In genomic region chr17:78232774-78233173, GRCh38 we compare ENCODE assay signal across 1 cellular context.
TF ChIP-seq lines count a peak whose summit lies in the region.

No MANE protein-coding gene starts in this region.

TF ChIP-seq in H1, 55 proteins besides CTCF, POLR2A, EP300 and RAD21:
- no peak for TF ChIP-seq KDM1A (IDR thresholded peaks at IDR 0.05; ENCODE audit: borderline replicate concordance, low read length)
- TF ChIP-seq YY1 (IDR thresholded peaks at IDR 0.05; ENCODE audit: low read depth, low read length): no peak
- no peak for TF ChIP-seq CHD1 (IDR thresholded peaks at IDR 0.05; ENCODE audit: low read depth, low read length)
- no peak for TF ChIP-seq TBP (IDR thresholded peaks at IDR 0.05; ENCODE audit: low read depth, low read length)
- TF ChIP-seq NANOG (IDR thresholded peaks at IDR 0.05; ENCODE audit: insufficient read depth, low read depth, low read length, poor library complexity, severe bottlenecking): no peak
- no peak for TF ChIP-seq BRCA1 (IDR thresholded peaks at IDR 0.05; ENCODE audit: low read depth, low read length)
- no peak for TF ChIP-seq SP4 (IDR thresholded peaks at IDR 0.05; ENCODE audit: low read length)
- TF ChIP-seq SUZ12 (IDR thresholded peaks at IDR 0.05; ENCODE audit: low read length): no peak
- no peak for TF ChIP-seq CHD2 (IDR thresholded peaks at IDR 0.05; ENCODE audit: low read length)
- TF ChIP-seq POU5F1 (IDR thresholded peaks at IDR 0.05; ENCODE audit: low read depth, low read length): no peak
